1 cellular context compared by ENCODE assay signal in the genomic region with DNA sequence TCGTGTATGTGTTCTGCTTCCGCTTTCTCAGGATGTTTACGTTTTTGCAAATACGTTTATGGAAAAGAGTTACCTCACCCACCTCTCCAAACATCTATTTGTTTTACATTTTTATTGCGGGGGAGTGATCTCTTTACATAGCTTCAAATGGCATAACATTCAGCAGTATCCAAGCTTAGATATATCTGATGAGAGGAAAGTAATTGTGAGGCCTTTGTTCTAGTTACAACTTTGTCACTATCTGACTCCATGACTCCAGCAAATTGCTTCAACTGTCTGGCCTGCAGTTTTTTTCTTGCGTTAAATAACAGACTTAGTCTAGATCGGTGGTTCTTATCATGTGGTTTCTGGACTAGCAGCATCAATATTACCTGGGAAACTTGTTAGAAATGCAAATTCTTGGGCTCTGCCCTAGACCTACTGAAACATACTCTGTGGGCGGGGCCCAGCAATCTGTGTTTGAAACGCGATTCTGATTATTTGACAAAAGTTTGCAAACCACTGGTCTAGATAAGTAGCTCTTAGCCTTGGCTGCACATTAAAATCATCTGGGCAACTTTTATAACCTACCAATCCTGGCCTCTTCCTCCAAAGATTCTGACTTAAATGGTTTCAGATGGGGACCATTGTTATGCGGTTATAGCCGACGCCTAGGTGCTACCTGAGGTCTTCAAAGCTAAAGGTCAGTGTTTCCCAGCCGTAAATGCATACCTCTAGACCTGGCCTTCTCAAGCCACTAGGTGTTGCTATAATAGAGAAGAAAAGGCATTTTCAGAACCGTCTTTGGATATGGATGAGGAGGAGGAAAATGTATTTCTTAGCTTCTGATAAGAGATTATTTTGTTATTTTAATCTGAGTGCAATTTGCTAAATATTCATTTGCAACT.
TF ChIP-seq lines count a peak whose summit lies in the region.

No MANE protein-coding gene starts in this region.

TF ChIP-seq in IMR-90, 13 proteins besides CTCF, POLR2A, EP300 and RAD21 (continued from another document):
- TF ChIP-seq CHD1 (IDR thresholded peaks at IDR 0.05; ENCODE audit: low read depth, low read length) = no peak
- no peak for TF ChIP-seq RFX5 (IDR thresholded peaks at IDR 0.05; ENCODE audit: low read depth, low read length)
- no peak for TF ChIP-seq NFE2L2 (IDR thresholded peaks at IDR 0.05; ENCODE audit: low read depth, low read length)
- TF ChIP-seq MAZ (IDR thresholded peaks at IDR 0.05; ENCODE audit: borderline replicate concordance, low read depth, low read length) = no peak
- TF ChIP-seq, protein P1, sequence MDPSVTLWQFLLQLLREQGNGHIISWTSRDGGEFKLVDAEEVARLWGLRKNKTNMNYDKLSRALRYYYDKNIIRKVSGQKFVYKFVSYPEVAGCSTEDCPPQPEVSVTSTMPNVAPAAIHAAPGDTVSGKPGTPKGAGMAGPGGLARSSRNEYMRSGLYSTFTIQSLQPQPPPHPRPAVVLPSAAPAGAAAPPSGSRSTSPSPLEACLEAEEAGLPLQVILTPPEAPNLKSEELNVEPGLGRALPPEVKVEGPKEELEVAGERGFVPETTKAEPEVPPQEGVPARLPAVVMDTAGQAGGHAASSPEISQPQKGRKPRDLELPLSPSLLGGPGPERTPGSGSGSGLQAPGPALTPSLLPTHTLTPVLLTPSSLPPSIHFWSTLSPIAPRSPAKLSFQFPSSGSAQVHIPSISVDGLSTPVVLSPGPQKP (IDR thresholded peaks at IDR 0.05; ENCODE audit: borderline replicate concordance, low read depth, low read length) = no peak
- TF ChIP-seq FOS (IDR thresholded peaks at IDR 0.05; ENCODE audit: low read depth, low read length) = no peak
- TF ChIP-seq SMC3 (IDR thresholded peaks at IDR 0.05; ENCODE audit: low read depth, low read length) = no peak
- TF ChIP-seq BHLHE40 (IDR thresholded peaks at IDR 0.05; ENCODE audit: low read depth, low read length) = no peak
TF ChIP-seq in IMR-90: peak in this region for 0.
